ENCODE assay signal across 8 cellular contexts in the genomic region with DNA sequence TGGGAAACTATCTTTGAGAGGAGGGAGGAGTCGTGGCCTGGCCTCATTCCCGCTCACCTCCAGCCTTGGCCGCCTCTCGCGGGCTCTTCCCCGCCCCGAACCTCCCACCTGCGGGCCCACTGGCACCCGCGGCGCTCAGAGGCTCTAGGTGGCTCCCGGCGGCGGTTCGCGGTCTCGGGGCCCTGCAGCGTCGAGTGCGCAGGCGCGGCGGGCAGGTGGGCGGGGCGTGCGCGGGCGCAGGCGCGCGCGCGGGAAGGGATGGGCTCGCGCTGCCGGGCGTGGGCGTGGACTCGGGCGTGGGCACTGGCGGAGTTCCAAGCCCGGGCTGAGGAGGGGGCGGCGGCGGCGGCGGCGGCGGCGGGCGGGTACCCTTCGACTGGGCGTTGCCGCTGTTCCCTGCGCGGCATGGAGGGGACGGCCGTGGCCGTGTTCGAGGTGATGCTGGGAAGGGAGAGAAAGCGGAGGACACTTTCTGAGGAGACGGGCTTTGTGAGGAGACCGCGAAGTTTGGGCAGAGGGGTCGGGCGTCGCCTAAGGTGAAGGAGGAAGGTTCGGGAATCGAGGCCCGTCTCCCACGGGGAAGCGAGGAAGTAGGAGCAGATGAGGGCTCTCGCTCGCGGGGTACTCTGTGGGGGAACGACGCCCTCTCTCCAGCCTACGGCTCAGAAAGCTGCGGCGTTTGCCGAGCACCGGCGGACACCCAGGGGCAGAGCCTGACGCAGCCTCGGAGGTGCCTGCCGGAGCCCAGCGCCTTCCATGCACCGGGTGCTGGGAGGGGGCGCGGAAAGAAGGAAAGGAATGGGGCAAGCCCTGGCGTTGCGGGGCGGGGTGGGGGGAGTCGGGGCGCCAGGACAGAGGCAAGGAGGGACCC. TPM values are rescaled to one million over a fixed set of nuclear protein-coding genes. Genes with fewer than 3 reads are reported as not detected.
DNase-seq lines count a peak whose midpoint lies in the region; ATAC-seq, FAIRE-seq and TF ChIP-seq lines count a peak whose summit lies in the region.

No MANE protein-coding gene starts in this region.

- H3K79me2 ChIP-seq in ACC112 (ENCODE audit: control insufficient read depth, insufficient read depth, low read length, unreplicated experiment) (peaks cover 8% of the 10 kb centered on the region), keratinocyte (ENCODE audit: control insufficient read depth, insufficient read depth, low read length) (peaks cover 13% of the 10 kb centered on the region)

- H3K9me1 ChIP-seq in keratinocyte (ENCODE audit: control insufficient read depth, extremely low read depth, insufficient read depth, low read length), result no peaks in the 10 kb centered on the region

- no peaks in the 10 kb centered on the region for H3K9me3 ChIP-seq in keratinocyte (ENCODE audit: control insufficient read depth, low read depth, low read length)

- no peak for FAIRE-seq in keratinocyte (lab: Jason Lieb, UNC)

- DNase-seq in NCI-H226 (peak; percentile 83), keratinocyte (ENCODE audit: low read depth, low spot score) (peak; percentile 45)
- DNase-seq in activated CD4-positive, CD25-positive, alpha-beta regulatory T cell treated with anti-CD3 and anti-CD28 coated beads, Interleukin-2, amount 50 U/mL, for 16 hours (ENCODE audit: low read depth, low spot score), result peak; percentile 81
- DNase-seq in central memory CD4-positive, alpha-beta T cell, result peak; percentile 90
- DNase-seq in stimulated activated CD4-positive, alpha-beta T cell treated with anti-CD3 and anti-CD28 coated beads, Interleukin-15, amount 100 ng/mL, for 1 hour (ENCODE audit: low read depth in 1 of 2, low spot score in 1 of 2), result peak; percentile 83 to 85

- H2AFZ ChIP-seq in ACC112 (ENCODE audit: low read length, unreplicated experiment) (peak overlapping the region; percentile 99), keratinocyte (ENCODE audit: control insufficient read depth, low read length) (peak overlapping the region; percentile 98)

- H3K4me1 ChIP-seq in ACC112 (ENCODE audit: control insufficient read depth, insufficient read depth, low read length, unreplicated experiment), result peaks cover 21% of the 10 kb centered on the region
- peaks cover 24% of the 10 kb centered on the region for H3K4me1 ChIP-seq in keratinocyte (ENCODE audit: control insufficient read depth, extremely low read depth, insufficient read depth, low read length)

- peak; percentile 43 for ATAC-seq in GM18873 (IDR thresholded peaks at IDR 0.05; ENCODE audit: low FRiP score, unreplicated experiment)
- ATAC-seq in HG03139 (IDR thresholded peaks at IDR 0.05; ENCODE audit: unreplicated experiment), result peak; percentile 70

- peak overlapping the region; percentile 88 for H3K9ac ChIP-seq in keratinocyte (ENCODE audit: control insufficient read depth, extremely low read depth, insufficient read depth, low read length)

- H4K20me1 ChIP-seq in keratinocyte (ENCODE audit: control insufficient read depth, extremely low read depth, insufficient read depth, low read length), result no peaks in the 10 kb centered on the region

- H3K36me3 ChIP-seq in ACC112 (ENCODE audit: insufficient read depth, low read length) (no peaks in the 10 kb centered on the region), keratinocyte (ENCODE audit: control insufficient read depth in 2 of 2, extremely low read depth in 1 of 2, insufficient read depth in 2 of 2, low read length in 2 of 2) (no peaks in the 10 kb centered on the region)

- H3K4me2 ChIP-seq in keratinocyte (ENCODE audit: control insufficient read depth, extremely low read depth, insufficient read depth, low read depth, low read length), result peak overlapping the region; percentile 75

- dilution Hi-C loops in keratinocyte (cut with MboI; ENCODE audit: extremely low pct_ligation_motif_present, low sequenced_read_pairs), result no loop called here

- peak overlapping the region; percentile 100 for H3K4me3 ChIP-seq in ACC112 (ENCODE audit: low read depth, low read length)
- H3K4me3 ChIP-seq in keratinocyte (ENCODE audit: control insufficient read depth in 2 of 3, extremely low read depth in 1 of 3, insufficient read depth in 2 of 3, low read depth in 1 of 3, low read length in 3 of 3), result peak overlapping the region; percentile 82 to 91 (median 86)

- peak overlapping the region; percentile 32; the same call in 1 of the 2 replicates for H3K27ac ChIP-seq in ACC112 (ENCODE audit: low read depth, low read length)
- H3K27ac ChIP-seq in keratinocyte (ENCODE audit: control insufficient read depth, insufficient read depth, low read length), result peak overlapping the region; percentile 91

- H3K27me3 ChIP-seq in ACC112 (ENCODE audit: insufficient read depth, low read length) (no peaks in the 10 kb centered on the region), keratinocyte (ENCODE audit: control insufficient read depth, extremely low read depth, insufficient read depth, low read length) (no peaks in the 10 kb centered on the region)

- TF ChIP-seq CTCF in keratinocyte (optimal IDR thresholded peaks at IDR 0.05 in 1 of 3, IDR thresholded peaks at IDR 0.05 in 1 of 3, conservative IDR thresholded peaks at IDR 0.05 in 1 of 3; ENCODE audit: extremely low read depth in 1 of 3, insufficient read depth in 2 of 3, low read length in 3 of 3), result no peak

RNA-seq across cellular contexts. Expression of gene SPTBN2, which starts 15.7 kb away (rescaled TPM):
- polyA plus RNA-seq in keratinocyte, result 7.8 to 14.7 TPM (median 11.1 TPM) in 3 replicates
- 60.9 TPM for polyA plus RNA-seq in keratinocyte (2011; ENCODE audit: low read depth)
- polyA plus RNA-seq in keratinocyte (2011; cell fraction: cytosol; rRNA removed), result 5.6 and 11.6 TPM in 2 replicates
- 54.0 and 57.5 TPM in 2 replicates for polyA plus RNA-seq in keratinocyte (2011; cell fraction: nucleus; rRNA removed)
- polyA plus RNA-seq in keratinocyte (2012; ENCODE audit: low replicate concordance), result 17.2 and 51.6 TPM in 2 replicates
- 16.9 to 32.8 TPM (median 29.5 TPM) in 3 replicates for polyA minus RNA-seq in keratinocyte
- 23.2 TPM for polyA minus RNA-seq in keratinocyte (2011; cell fraction: cytosol; rRNA and poly(A)+ RNA removed)
- 32.8 and 35.9 TPM in 2 replicates for polyA minus RNA-seq in keratinocyte (2011; cell fraction: nucleus; rRNA and poly(A)+ RNA removed)

Comparison
In these comparisons a context has a peak if more than half of its experiments do, and no peak if none do; other contexts are left out.
1. Peak in every context shown above with its lines: DNase-seq, ATAC-seq, H3K4me3 ChIP-seq and H3K27ac ChIP-seq.